Comparison of ENCODE assay signal across 20 cellular contexts in genomic region chr6:44514085-44514484, GRCh38.
"Had no signal": no experiment of that assay in that cellular context is flagged by ENCODE, and none has a peak within 500 bp of the region (broad histone marks: within the 10 kb centered on the region; RNA-seq: fewer than 3 reads in every experiment).

No MANE protein-coding gene starts in this region.

- H3K27ac ChIP-seq: hepatocyte, left ventricle myocardium inferior, parathyroid adenoma, psoas muscle, right lobe of liver, uterus had no signal

- ATAC-seq: left colon; naive thymus-derived CD8-positive, alpha-beta T cell; psoas muscle; right lobe of liver; stimulated activated memory B cell treated with anti-CD40 and anti-IgM and Interleukin-4, amounts not matched to agents 10 μg/mL and 1 μg/mL and 100 μg/mL, for 72 hours; stimulated activated naive CD8-positive, alpha-beta T cell treated with anti-CD3 and anti-CD28 coated beads, Interleukin-15, amount 100 ng/mL, for 72 hours had no signal

- H3K27me3 ChIP-seq: heart right ventricle, hepatocyte, right lobe of liver, uterus had no signal

- H3K9me3 ChIP-seq: right lobe of liver, uterus had no signal

- H3K4me2 ChIP-seq: hepatocyte, smooth muscle cell had no signal

- H3K9ac ChIP-seq: parathyroid adenoma had no signal

- H3K36me3 ChIP-seq: heart right ventricle, left ventricle myocardium inferior, right lobe of liver, uterus had no signal

- DNase-seq: heart right ventricle; kidney; left colon; left ventricle myocardium inferior; naive thymus-derived CD8-positive, alpha-beta T cell; psoas muscle; right lobe of liver; stimulated activated CD4-positive, alpha-beta T cell treated with anti-CD3 and anti-CD28 coated beads, Interleukin-1b, Interleukin-23, amount 100 ng/mL, for 48 hours; stimulated activated CD4-positive, alpha-beta T cell treated with anti-CD3 and anti-CD28 coated beads, Interleukin-2, amount 100 ng/mL, for 48 hours; stimulated activated CD4-positive, alpha-beta T cell treated with anti-CD3 and anti-CD28 coated beads, Interleukin-4, amount 100 ng/mL, for 4 hours; stimulated activated CD8-positive, alpha-beta memory T cell treated with anti-CD3 and anti-CD28 coated beads, Interleukin-4, amount 100 ng/mL, for 48 hours; stimulated activated naive CD4-positive, alpha-beta T cell treated with Interleukin-2 at 50 U/mL for 16 hours; stimulated activated naive CD8-positive, alpha-beta T cell treated with anti-CD3 and anti-CD28 coated beads, Interleukin-15, amount 100 ng/mL, for 72 hours; trophoblast cell; uterus had no signal

- H3K79me2 ChIP-seq: hepatocyte, parathyroid adenoma had no signal

- H3K4me1 ChIP-seq: parathyroid adenoma, psoas muscle, right lobe of liver, uterus had no signal

- FAIRE-seq: kidney had no signal

- H3K4me3 ChIP-seq: heart right ventricle, hepatocyte, left ventricle myocardium inferior, lung, psoas muscle, right lobe of liver, smooth muscle cell, uterus had no signal

- H2AFZ ChIP-seq: hepatocyte, parathyroid adenoma had no signal
